1 cellular context compared by ENCODE assay signal in genomic region chr18:46054956-46055831, GRCh38.
TF ChIP-seq lines count a peak whose summit lies in the region.

No MANE protein-coding gene starts in this region.

TF ChIP-seq in HepG2, 621 proteins besides CTCF, POLR2A, EP300 and RAD21:
- peak; percentile 26; the same call in 1 of the 2 replicates for TF ChIP-seq CREB1 (IDR thresholded peaks at IDR 0.05)
- no peak for TF ChIP-seq CREB1 (CRISPR knock-in tag; IDR thresholded peaks at IDR 0.05)
- TF ChIP-seq DPF2 (CRISPR knock-in tag; IDR thresholded peaks at IDR 0.05; ENCODE audit: borderline replicate concordance, low read depth): no peak
- no peak for TF ChIP-seq MED1 (CRISPR knock-in tag; IDR thresholded peaks at IDR 0.05)
- TF ChIP-seq FOXJ3 (CRISPR knock-in tag; IDR thresholded peaks at IDR 0.05; ENCODE audit: borderline replicate concordance): no peak
- TF ChIP-seq ATF7 (IDR thresholded peaks at IDR 0.05): 0 out of 2 replicates have a peak, but pooled peaks have one; percentile 6
- no peak for TF ChIP-seq ATF7 (CRISPR knock-in tag; IDR thresholded peaks at IDR 0.05)
- TF ChIP-seq ZBTB49 (CRISPR knock-in tag; IDR thresholded peaks at IDR 0.05; ENCODE audit: borderline replicate concordance): no peak
- no peak for TF ChIP-seq ZNF335 (CRISPR knock-in tag; IDR thresholded peaks at IDR 0.05)
- no peak for TF ChIP-seq PHF5A (CRISPR knock-in tag; IDR thresholded peaks at IDR 0.05; ENCODE audit: low read depth, unreplicated experiment)
